In genomic region chr7:26664735-26665420, GRCh38 we compare ENCODE assay signal across 8 cellular contexts.
DNase-seq lines count a peak whose midpoint lies in the region; ATAC-seq, FAIRE-seq and TF ChIP-seq lines count a peak whose summit lies in the region.

No MANE protein-coding gene starts in this region.

- H3K27ac Mint-ChIP-seq in activated CD4-positive, alpha-beta T cell treated with anti-CD3 and anti-CD28 coated beads for 36 hours = no peak overlapping the region

- no peaks in the 10 kb centered on the region for H3K9me3 ChIP-seq in A549

- no peaks in the 10 kb centered on the region for H3K36me3 Mint-ChIP-seq in activated CD4-positive, alpha-beta T cell treated with anti-CD3 and anti-CD28 coated beads for 36 hours (ENCODE audit: low read depth)

- TF ChIP-seq EP300 in A549 (IDR thresholded peaks at IDR 0.05) = no peak

- no peak overlapping the region for H3K4me3 ChIP-seq in A549

- FAIRE-seq in A549 (lab: Jason Lieb, UNC) (peak; percentile 90), islet of Langerhans (lab: Jason Lieb, UNC) (peak; percentile 65)

- DNase-seq in A549 (ENCODE audit: low read depth in 1 of 2, low spot score in 1 of 2) (no peak), NCI-H2081 (lab: John Stamatoyannopoulos, UW) (no peak), GM10266 (ENCODE audit: extremely low spot score) (no peak)
- DNase-seq in activated CD4-positive, alpha-beta T cell treated with anti-CD3 and anti-CD28 coated beads for 36 hours = peak; percentile 53

- H3K4me1 ChIP-seq in A549 = no peaks in the 10 kb centered on the region

- POLR2A ChIA-PET in A549 (lab: Yijun Ruan, JAX) = no interaction called here
- POLR2A ChIA-PET in activated CD4-positive, alpha-beta T cell treated with anti-CD3 and anti-CD28 coated beads for 36 hours (lab: Charles Lee) = no interaction called here

- no peak overlapping the region for H3K27ac ChIP-seq in A549

- peaks cover 15% of the 10 kb centered on the region for H3K4me1 Mint-ChIP-seq in activated CD4-positive, alpha-beta T cell treated with anti-CD3 and anti-CD28 coated beads for 36 hours

- peak overlapping the region; percentile 4 for H3K4me3 Mint-ChIP-seq in activated CD4-positive, alpha-beta T cell treated with anti-CD3 and anti-CD28 coated beads for 36 hours

- peaks cover 9% of the 10 kb centered on the region for H3K27me3 Mint-ChIP-seq in activated CD4-positive, alpha-beta T cell treated with anti-CD3 and anti-CD28 coated beads for 36 hours

- H3K9me3 Mint-ChIP-seq in activated CD4-positive, alpha-beta T cell treated with anti-CD3 and anti-CD28 coated beads for 36 hours (ENCODE audit: low read depth) = no peaks in the 10 kb centered on the region

- TF ChIP-seq CTCF in A549 (IDR thresholded peaks at IDR 0.05) (no peak), GM10266 (IDR thresholded peaks at IDR 0.05; ENCODE audit: control insufficient read depth, insufficient read depth, low read depth, missing control alignments) (no peak)

- TF ChIP-seq RAD21 in A549 (conservative IDR thresholded peaks at IDR 0.05 in 1 of 2, IDR thresholded peaks at IDR 0.05 in 1 of 2) = no peak

- CTCF ChIA-PET in A549 (lab: Yijun Ruan, JAX) = interaction anchor here (1.4 to 13.6 kb wide), 7 partner anchors 11 to 496 kb away, joined by 5 to 228 read pairs (median 7); no protein-coding TSS in a partner anchor
- CTCF ChIA-PET in activated CD4-positive, alpha-beta T cell treated with anti-CD3 and anti-CD28 coated beads for 36 hours (lab: Charles Lee) = interaction anchor here (1.0 to 4.5 kb wide), 7 partner anchors 10 to 771 kb away, joined by 3 to 37 read pairs (median 5); no protein-coding TSS in a partner anchor

- WGBS in A549 (ENCODE audit: missing lambda C conversion rate) = 84% methylated on average over 5 of the region's 5 CpGs

- ATAC-seq in A549 (no peak), GM21717 (IDR thresholded peaks at IDR 0.05; ENCODE audit: unreplicated experiment) (peak; percentile 59), GM19023 (IDR thresholded peaks at IDR 0.05; ENCODE audit: unreplicated experiment) (no peak), GM19035 (IDR thresholded peaks at IDR 0.05; ENCODE audit: unreplicated experiment) (no peak)
- ATAC-seq in activated CD4-positive, alpha-beta T cell treated with anti-CD3 and anti-CD28 coated beads for 36 hours = peak; percentile 68

- intact Hi-C loops in activated CD4-positive, alpha-beta T cell treated with anti-CD3 and anti-CD28 coated beads for 36 hours (cut with DNase I, micrococcal nuclease) = loop anchor here in 1 of 2 experiments (5.0 kb wide), 3 partner anchors 148 to 588 kb away; no protein-coding TSS in a partner anchor

- TF ChIP-seq POLR2A in A549 (IDR thresholded peaks at IDR 0.05; ENCODE audit: low read length) = no peak

- H3K4me2 ChIP-seq in A549 = no peak overlapping the region

TF ChIP-seq in A549, 52 proteins besides CTCF, POLR2A, EP300 and RAD21:
- TF ChIP-seq TP53 (CRISPR knock-in tag; IDR thresholded peaks at IDR 0.05) = no peak

Comparison
In these comparisons a context has a peak if more than half of its experiments do, and no peak if none do; other contexts are left out.
1. ATAC-seq: peak in GM21717 (single experiment) and activated CD4-positive, alpha-beta T cell treated with anti-CD3 and anti-CD28 coated beads for 36 hours (single experiment); none in A549 (0 of 2), GM19023 (single experiment) and GM19035 (single experiment).